1 cellular context compared by ENCODE assay signal in the genomic region with DNA sequence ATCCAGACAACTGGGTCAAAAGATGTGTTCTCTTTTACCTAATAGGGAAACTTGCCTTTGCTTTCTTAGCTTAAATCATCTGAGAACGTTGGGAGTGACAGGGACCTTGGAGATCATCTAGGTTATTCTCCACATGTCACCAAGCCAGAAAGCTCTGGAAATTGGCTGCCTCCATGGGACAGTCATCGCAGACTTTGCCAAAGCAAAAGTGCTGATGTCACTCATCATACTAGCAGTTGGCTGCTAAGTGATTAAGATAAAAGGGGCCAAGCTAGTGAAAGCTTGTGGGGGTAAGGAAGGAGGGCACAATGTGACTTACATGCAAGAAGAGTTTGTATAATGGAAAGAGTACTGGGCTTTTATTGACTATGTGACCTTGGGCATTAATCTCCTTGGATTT.
TF ChIP-seq lines count a peak whose summit lies in the region.

No MANE protein-coding gene starts in this region.

TF ChIP-seq in HepG2, 621 proteins besides CTCF, POLR2A, EP300 and RAD21:
- TF ChIP-seq, protein P1, sequence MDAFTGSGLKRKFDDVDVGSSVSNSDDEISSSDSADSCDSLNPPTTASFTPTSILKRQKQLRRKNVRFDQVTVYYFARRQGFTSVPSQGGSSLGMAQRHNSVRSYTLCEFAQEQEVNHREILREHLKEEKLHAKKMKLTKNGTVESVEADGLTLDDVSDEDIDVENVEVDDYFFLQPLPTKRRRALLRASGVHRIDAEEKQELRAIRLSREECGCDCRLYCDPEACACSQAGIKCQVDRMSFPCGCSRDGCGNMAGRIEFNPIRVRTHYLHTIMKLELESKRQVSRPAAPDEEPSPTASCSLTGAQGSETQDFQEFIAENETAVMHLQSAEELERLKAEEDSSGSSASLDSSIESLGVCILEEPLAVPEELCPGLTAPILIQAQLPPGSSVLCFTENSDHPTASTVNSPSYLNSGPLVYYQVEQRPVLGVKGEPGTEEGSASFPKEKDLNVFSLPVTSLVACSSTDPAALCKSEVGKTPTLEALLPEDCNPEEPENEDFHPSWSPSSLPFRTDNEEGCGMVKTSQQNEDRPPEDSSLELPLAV (CRISPR knock-in tag; conservative IDR thresholded peaks at IDR 0.05; ENCODE audit: low read depth) = no peak
- no peak for TF ChIP-seq ISL2 (CRISPR knock-in tag; IDR thresholded peaks at IDR 0.05)
- no peak for TF ChIP-seq ZNF30 (CRISPR knock-in tag; IDR thresholded peaks at IDR 0.05)
